In genomic region chr4:81604683-81605082, GRCh38 we compare ENCODE assay signal across 28 cellular contexts.
"Had no signal": no experiment of that assay in that cellular context is flagged by ENCODE, and none has a peak within 500 bp of the region (broad histone marks: within the 10 kb centered on the region; RNA-seq: fewer than 3 reads in every experiment).

No MANE protein-coding gene starts in this region.

- H3K27me3 ChIP-seq: body of pancreas, cardiac muscle cell, gastrocnemius medialis, neutrophil, pancreas, right lobe of liver, testis, uterus had no signal

- H3K27me3 Mint-ChIP-seq: activated naive CD8-positive, alpha-beta T cell treated with anti-CD3 and anti-CD28 coated beads, Interleukin-2, amount 50 U/mL, for 24 hours; stimulated activated naive B cell treated with anti-CD40 and anti-IgM and Interleukin-4, amounts not matched to agents 10 μg/mL and 1 μg/mL and 100 μg/mL, for 72 hours had no signal

- H3K4me1 ChIP-seq: body of pancreas, pancreas, psoas muscle, uterus had no signal

- H3K27ac Mint-ChIP-seq: activated CD8-positive, alpha-beta T cell treated with anti-CD3 and anti-CD28 coated beads, Interleukin-2, amount 10 ng/mL, durations not matched to agents 7 days and 5 days; activated naive CD8-positive, alpha-beta T cell treated with anti-CD3 and anti-CD28 coated beads, Interleukin-2, amount 50 U/mL, for 24 hours; activated T-helper 1 cell treated with anti-CD3 and anti-CD28 coated beads, Interleukin-12 subunit alpha, Interleukin-12 subunit beta, Interleukin-2, Interleukin-4 antibody, amounts not matched to agents 30 ng/mL and 10 ng/mL and 1 ng/mL, durations not matched to agents 14 hours and 24 hours and 36 hours; nephron; stimulated activated naive B cell treated with anti-CD40 and anti-IgM and Interleukin-4, amounts not matched to agents 10 μg/mL and 1 μg/mL and 100 μg/mL, for 72 hours; T-helper 2 cell treated with Interferon-gamma antibody and Interleukin-4, amounts not matched to agents 5 μg/mL and 100 μg/mL, for 36 hours had no signal

- H3K27ac ChIP-seq: body of pancreas, cardiac muscle cell, gastrocnemius medialis, neutrophil, pancreas, psoas muscle, right lobe of liver, testis, uterus, WERI-Rb-1 had no signal

- H3K9me3 ChIP-seq: body of pancreas, gastrocnemius medialis, neutrophil, pancreas, psoas muscle, right lobe of liver, testis, uterus had no signal

- DNase-seq: activated CD4-positive, alpha-beta T cell treated with anti-CD3 and anti-CD28 coated beads for 1 hour; activated CD4-positive, alpha-beta T cell treated with anti-CD3 and anti-CD28 coated beads, Interleukin-2, amount 50 U/mL, for 1 hour; activated CD8-positive, alpha-beta T cell treated with anti-CD3 and anti-CD28 coated beads, Interleukin-2, amount 10 ng/mL, durations not matched to agents 7 days and 5 days; activated gamma-delta T cell; activated naive CD4-positive, alpha-beta T cell treated with anti-CD3 and anti-CD28 coated beads, Interleukin-2, amount 50 U/mL, for 16 hours; activated naive CD8-positive, alpha-beta T cell treated with anti-CD3 and anti-CD28 coated beads, Interleukin-2, amount 50 U/mL, for 24 hours; anterior cingulate cortex; body of pancreas; cortex of kidney; erythroblast; gastrocnemius medialis; left ventricle myocardium superior; mammary epithelial cell; pancreas; psoas muscle; right lobe of liver; stimulated activated CD4-positive, alpha-beta T cell treated with anti-CD3 and anti-CD28 coated beads, Interleukin-15, amount 100 ng/mL, for 24 hours; stimulated activated naive B cell treated with anti-CD40 and anti-IgM and Interleukin-4, amounts not matched to agents 10 μg/mL and 1 μg/mL and 100 μg/mL, for 72 hours; testis; trophoblast cell; uterus; WERI-Rb-1 had no signal

- H3K4me3 ChIP-seq: body of pancreas, cardiac muscle cell, gastrocnemius medialis, pancreas, psoas muscle, right lobe of liver, smooth muscle cell, testis, uterus had no signal

- H3K36me3 ChIP-seq: cardiac muscle cell, gastrocnemius medialis, neutrophil, pancreas, right lobe of liver, uterus, WERI-Rb-1 had no signal

- H3K4me3 Mint-ChIP-seq: activated CD8-positive, alpha-beta T cell treated with anti-CD3 and anti-CD28 coated beads, Interleukin-2, amount 10 ng/mL, durations not matched to agents 7 days and 5 days; activated naive CD8-positive, alpha-beta T cell treated with anti-CD3 and anti-CD28 coated beads, Interleukin-2, amount 50 U/mL, for 24 hours; activated T-helper 1 cell treated with anti-CD3 and anti-CD28 coated beads, Interleukin-12 subunit alpha, Interleukin-12 subunit beta, Interleukin-2, Interleukin-4 antibody, amounts not matched to agents 30 ng/mL and 10 ng/mL and 1 ng/mL, durations not matched to agents 14 hours and 24 hours and 36 hours; nephron; stimulated activated naive B cell treated with anti-CD40 and anti-IgM and Interleukin-4, amounts not matched to agents 10 μg/mL and 1 μg/mL and 100 μg/mL, for 72 hours; T-helper 2 cell treated with Interferon-gamma antibody and Interleukin-4, amounts not matched to agents 5 μg/mL and 100 μg/mL, for 36 hours had no signal

- H3K9me3 Mint-ChIP-seq: activated naive CD8-positive, alpha-beta T cell treated with anti-CD3 and anti-CD28 coated beads, Interleukin-2, amount 50 U/mL, for 24 hours; activated T-helper 1 cell treated with anti-CD3 and anti-CD28 coated beads, Interleukin-12 subunit alpha, Interleukin-12 subunit beta, Interleukin-2, Interleukin-4 antibody, amounts not matched to agents 30 ng/mL and 10 ng/mL and 1 ng/mL, durations not matched to agents 14 hours and 24 hours and 36 hours; stimulated activated naive B cell treated with anti-CD40 and anti-IgM and Interleukin-4, amounts not matched to agents 10 μg/mL and 1 μg/mL and 100 μg/mL, for 72 hours; T-helper 2 cell treated with Interferon-gamma antibody and Interleukin-4, amounts not matched to agents 5 μg/mL and 100 μg/mL, for 36 hours had no signal

- H3K36me3 Mint-ChIP-seq: stimulated activated naive B cell treated with anti-CD40 and anti-IgM and Interleukin-4, amounts not matched to agents 10 μg/mL and 1 μg/mL and 100 μg/mL, for 72 hours had no signal
